8 cellular contexts compared by ENCODE assay signal in the genomic region with DNA sequence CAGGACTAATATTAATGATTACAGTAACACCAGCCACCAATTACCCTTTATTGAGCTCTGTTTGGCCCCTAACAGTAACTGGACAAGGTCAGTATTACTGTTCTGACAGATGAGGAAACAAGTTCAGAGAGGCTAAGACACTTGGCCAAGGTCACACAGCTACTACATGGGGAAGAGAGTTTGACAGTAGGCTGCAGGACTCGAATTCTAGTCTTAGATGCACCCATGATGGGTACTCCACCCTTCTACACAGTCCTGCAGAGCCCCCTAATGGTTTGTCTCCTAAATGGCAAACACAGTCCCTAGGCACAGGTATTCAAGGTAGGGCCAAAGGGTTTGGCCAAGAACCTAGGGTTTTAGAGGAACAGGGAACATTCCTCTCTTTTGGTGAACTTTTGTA.
DNase-seq lines count a peak whose midpoint lies in the region; ATAC-seq, FAIRE-seq and TF ChIP-seq lines count a peak whose summit lies in the region.
"Had no signal": no experiment of that assay in that cellular context is flagged by ENCODE, and none has a peak within 500 bp of the region (broad histone marks: within the 10 kb centered on the region; RNA-seq: fewer than 3 reads in every experiment).

No MANE protein-coding gene starts in this region.

- WGBS in small intestine, 3 donors, result 56 to 89% (median 74%) methylated on average over 1 of the region's 1 CpG

- H3K27ac ChIP-seq in neural progenitor cell, result no peak overlapping the region
- no peak overlapping the region for H3K27ac ChIP-seq in small intestine (ENCODE audit: low read depth in 1 of 2, low read length in 1 of 2)

- ATAC-seq in HG03103 (IDR thresholded peaks at IDR 0.05; ENCODE audit: low read depth, unreplicated experiment), result peak; percentile 46

- H3K4me1 ChIP-seq in neural progenitor cell (peaks cover 36% of the 10 kb centered on the region), small intestine (ENCODE audit: control insufficient read depth in 2 of 2, insufficient read depth in 1 of 2, low read depth in 1 of 2, low read length in 1 of 2) (no peaks in the 10 kb centered on the region)

- H3K36me3 Mint-ChIP-seq in neural progenitor cell, result peaks cover 6% of the 10 kb centered on the region

- H3K27me3 ChIP-seq in neural progenitor cell (no peaks in the 10 kb centered on the region), small intestine (ENCODE audit: control insufficient read depth in 2 of 2, insufficient read depth in 2 of 2, low read length in 2 of 2) (no peaks in the 10 kb centered on the region)
- H3K27me3 ChIP-seq: heart left ventricle had no signal

- H3K4me2 ChIP-seq in neural progenitor cell, result no peak overlapping the region

- H3K4me1 Mint-ChIP-seq in neural progenitor cell, result peaks cover 58% of the 10 kb centered on the region

- H3K9me3 ChIP-seq in neural progenitor cell (ENCODE audit: low read depth), result no peaks in the 10 kb centered on the region
- no peaks in the 10 kb centered on the region for H3K9me3 ChIP-seq in small intestine (ENCODE audit: control insufficient read depth, low read depth)
- H3K9me3 ChIP-seq: heart left ventricle had no signal

- H3K79me2 ChIP-seq in neural progenitor cell (ENCODE audit: low read depth), result peaks cover 84% of the 10 kb centered on the region

- TF ChIP-seq CTCF in GM12873 (IDR thresholded peaks at IDR 0.05; ENCODE audit: insufficient read depth, low read depth, low read length, missing control alignments) (peak; percentile 72), neural progenitor cell (IDR thresholded peaks at IDR 0.05) (peak; percentile 49)

- H3K9me3 Mint-ChIP-seq in neural progenitor cell, result no peaks in the 10 kb centered on the region

- H2AFZ ChIP-seq in neural progenitor cell (replicated peaks), result no peak overlapping the region

- H3K4me3 Mint-ChIP-seq in neural progenitor cell, result no peak overlapping the region

- no peak for FAIRE-seq in small intestine (lab: Jason Lieb, UNC)

- no peak overlapping the region for H3K4me3 ChIP-seq in neural progenitor cell
- H3K4me3 ChIP-seq in small intestine (ENCODE audit: low read depth in 1 of 2, low read length in 2 of 2), result no peak overlapping the region

- H3K27ac Mint-ChIP-seq in neural progenitor cell, result no peak overlapping the region

- no peaks in the 10 kb centered on the region for H3K27me3 Mint-ChIP-seq in neural progenitor cell (ENCODE audit: insufficient read depth, low read depth)

- peaks cover 20% of the 10 kb centered on the region for H3F3A ChIP-seq in neural progenitor cell (ENCODE audit: low read depth)

- H4K20me1 ChIP-seq in neural progenitor cell (ENCODE audit: low read depth), result peaks cover 45% of the 10 kb centered on the region

- H3K9ac ChIP-seq in neural progenitor cell, result no peak overlapping the region

- peak; percentile 6 for DNase-seq in activated CD4-positive, alpha-beta T cell treated with anti-CD3 and anti-CD28 coated beads, Interleukin-2, amount 50 U/mL, for 1 hour
- peak; percentile 28 for DNase-seq in neural progenitor cell (ENCODE audit: low spot score)
- no peak for DNase-seq in AG08396 (ENCODE audit: low spot score)
- no peak for DNase-seq in NCI-H2171 treated with DMSO at 0.1 percent for 48 hours (lab: John Stamatoyannopoulos, UW)
- no peak for DNase-seq in small intestine
- DNase-seq: heart left ventricle had no signal

- H3K36me3 ChIP-seq in neural progenitor cell (no peaks in the 10 kb centered on the region), small intestine (ENCODE audit: control insufficient read depth in 2 of 2, insufficient read depth in 2 of 2, low read length in 2 of 2) (no peaks in the 10 kb centered on the region)
- H3K36me3 ChIP-seq: heart left ventricle had no signal

Comparison
In these comparisons a context has a peak if more than half of its experiments do, and no peak if none do; other contexts are left out.
1. DNase-seq: peak in activated CD4-positive, alpha-beta T cell treated with anti-CD3 and anti-CD28 coated beads, Interleukin-2, amount 50 U/mL, for 1 hour (single experiment) and neural progenitor cell (single experiment); none in AG08396 (single experiment), NCI-H2171 treated with DMSO at 0.1 percent for 48 hours (single experiment) and small intestine (single experiment).